8 cellular contexts compared by ENCODE assay signal in the genomic region with DNA sequence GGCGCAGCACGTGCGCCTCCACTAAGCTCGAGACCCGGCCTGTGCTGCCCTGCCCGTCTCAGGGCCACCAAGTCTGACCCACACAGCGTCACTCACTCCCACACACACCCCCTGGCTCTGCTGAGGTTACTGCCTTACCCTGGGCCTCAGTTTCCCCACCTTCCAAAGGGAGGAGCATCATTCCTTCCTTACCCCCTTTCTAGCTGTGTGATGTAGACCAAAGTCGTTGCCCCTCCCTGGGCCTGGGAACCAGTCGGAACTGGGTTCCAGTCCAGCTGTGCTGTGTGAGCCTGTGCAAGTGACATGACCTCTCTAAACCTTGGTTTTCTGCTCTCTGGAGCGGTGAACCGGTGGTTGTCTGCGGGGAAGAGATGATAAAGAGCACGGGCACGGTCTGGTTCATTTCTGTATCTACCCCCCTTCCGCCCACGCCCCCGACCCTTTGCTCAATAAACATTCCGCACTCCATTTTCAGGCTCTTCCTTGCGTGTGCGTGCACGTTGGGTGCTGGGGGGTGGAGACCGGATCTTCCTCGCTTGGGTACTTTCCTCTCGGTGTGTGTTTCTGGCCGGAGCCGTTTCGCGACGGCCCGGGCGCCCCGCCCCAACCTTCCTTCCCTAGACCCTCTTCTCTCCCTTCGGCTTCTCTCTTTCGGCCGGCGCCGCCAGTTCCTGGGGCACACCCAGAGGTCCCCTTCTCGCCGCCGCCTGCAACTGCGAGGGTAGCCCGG. TPM values are rescaled to one million over a fixed set of nuclear protein-coding genes. Genes with fewer than 3 reads are reported as not detected.
DNase-seq lines count a peak whose midpoint lies in the region; ATAC-seq and TF ChIP-seq lines count a peak whose summit lies in the region.

A gene with protein sequence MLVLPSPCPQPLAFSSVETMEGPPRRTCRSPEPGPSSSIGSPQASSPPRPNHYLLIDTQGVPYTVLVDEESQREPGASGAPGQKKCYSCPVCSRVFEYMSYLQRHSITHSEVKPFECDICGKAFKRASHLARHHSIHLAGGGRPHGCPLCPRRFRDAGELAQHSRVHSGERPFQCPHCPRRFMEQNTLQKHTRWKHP (plus strand): TSS at position 647 of the 730 bp plus-strand sequence. CDS start 923 bp downstream, outside the sequence.

- 1 to 3% methylated on average over 31 to 42 of the region's 42 CpGs for WGBS in testis, 2 donors

- ATAC-seq in GM18909 (IDR thresholded peaks at IDR 0.05; ENCODE audit: poor library complexity, unreplicated experiment), result peak; percentile 40

- intact Hi-C loops in testis (cut with DNase I; ENCODE audit: low total_unique reads), result no loop called here

- H3K27me3 ChIP-seq in testis, result no peaks in the 10 kb centered on the region

- DNase-seq in AG04449 (ENCODE audit: low read depth, low spot score) (no peak), LoVo (ENCODE audit: low spot score) (peak; percentile 80), SKM-1 (lab: John Stamatoyannopoulos, UW; ENCODE audit: unreplicated experiment) (peak; percentile 5), glomerular endothelial cell (ENCODE audit: extremely low read depth, low read depth, low spot score) (no peak), nucleus accumbens (lab: John Stamatoyannopoulos, UW) (peak in 53 of 56 donors; percentile 18 to 84 (median 60)), testis (peak; percentile 73)

- peak within 1 kb of the TSS; percentile 99 for H3K27ac Mint-ChIP-seq in activated naive CD4-positive, alpha-beta T cell treated with anti-CD3 and anti-CD28 coated beads, Interleukin-2, amount 50 U/mL, for 24 hours

- H3K4me3 ChIP-seq in AG04449 (ENCODE audit: low read depth, low read length), result peak within 1 kb of the TSS; percentile 74
- H3K4me3 ChIP-seq in testis, result peak within 1 kb of the TSS; percentile 95 to 96

- peak within 1 kb of the TSS; percentile 89 to 93 for H3K27ac ChIP-seq in testis

- TF ChIP-seq CTCF in AG04449 (IDR thresholded peaks at IDR 0.05; ENCODE audit: insufficient read depth, low read length, missing control alignments), result no peak
- TF ChIP-seq CTCF in testis (IDR thresholded peaks at IDR 0.05), result peak in 1 of 3 experiments; percentile 18

- POLR2A ChIA-PET in AG04449 (lab: Yijun Ruan, JAX), result interaction anchor here (1.0 to 2.5 kb wide), 4 partner anchors 10 to 37 kb away, joined by 3 to 11 read pairs (median 6); a partner anchor contains a TSS

- no peaks in the 10 kb centered on the region for H3K9me3 Mint-ChIP-seq in activated naive CD4-positive, alpha-beta T cell treated with anti-CD3 and anti-CD28 coated beads, Interleukin-2, amount 50 U/mL, for 24 hours

- H3K36me3 Mint-ChIP-seq in activated naive CD4-positive, alpha-beta T cell treated with anti-CD3 and anti-CD28 coated beads, Interleukin-2, amount 50 U/mL, for 24 hours, result peaks cover 4% of the 10 kb centered on the region

- peak within 1 kb of the TSS; percentile 97 for H3K4me3 Mint-ChIP-seq in activated naive CD4-positive, alpha-beta T cell treated with anti-CD3 and anti-CD28 coated beads, Interleukin-2, amount 50 U/mL, for 24 hours

- H3K36me3 ChIP-seq in testis (ENCODE audit: low read depth, missing control alignments), result no peaks in the 10 kb centered on the region

- H3K4me1 Mint-ChIP-seq in activated naive CD4-positive, alpha-beta T cell treated with anti-CD3 and anti-CD28 coated beads, Interleukin-2, amount 50 U/mL, for 24 hours, result peaks cover 53% of the 10 kb centered on the region

- peaks cover 27% of the 10 kb centered on the region for H3K4me1 ChIP-seq in testis

- H3K27me3 Mint-ChIP-seq in activated naive CD4-positive, alpha-beta T cell treated with anti-CD3 and anti-CD28 coated beads, Interleukin-2, amount 50 U/mL, for 24 hours, result no peaks in the 10 kb centered on the region

- no peaks in the 10 kb centered on the region for H3K9me3 ChIP-seq in testis

- CTCF ChIA-PET in AG04449 (lab: Yijun Ruan, JAX), result interaction anchor here (2.2 kb wide), 2 partner anchors 9 to 10 kb away, joined by 16 read pairs; no protein-coding TSS in a partner anchor

- no peak for TF ChIP-seq POLR2A in testis (IDR thresholded peaks at IDR 0.05)

RNA-seq across cellular contexts. Expression of the gene that starts here (rescaled TPM):
- total RNA-seq in glomerular endothelial cell (22.8 and 39.4 TPM in 2 replicates), testis (10 to 100 TPM; 17.3 to 31.2 TPM)
- 18.4 TPM for polyA plus RNA-seq in testis (ENCODE audit: insufficient read depth, low read depth, low replicate concordance)

Comparison
In these comparisons a context has a peak if more than half of its experiments do, and no peak if none do; other contexts are left out.
1. DNase-seq: peak in LoVo (single experiment), SKM-1 (single experiment), nucleus accumbens (53 of 56) and testis (single experiment); none in AG04449 (single experiment) and glomerular endothelial cell (single experiment).